In genomic region chr1:16267690-16268180, GRCh38 we compare ENCODE assay signal across 18 cellular contexts. TPM values are rescaled to one million over a fixed set of nuclear protein-coding genes. Genes with fewer than 3 reads are reported as not detected.
DNase-seq lines count a peak whose midpoint lies in the region; ATAC-seq and TF ChIP-seq lines count a peak whose summit lies in the region.
"Had no signal": no experiment of that assay in that cellular context is flagged by ENCODE, and none has a peak within 500 bp of the region (broad histone marks: within the 10 kb centered on the region; RNA-seq: fewer than 3 reads in every experiment).

No MANE protein-coding gene starts in this region.

- ATAC-seq in CD4-positive, CD25-positive, alpha-beta regulatory T cell (ENCODE audit: low read depth in 2 of 2): no peak
- ATAC-seq in CD8-positive, alpha-beta T cell: no peak
- ATAC-seq in T-cell (replicated peaks in 1 of 4) (no peak), GM21529 (IDR thresholded peaks at IDR 0.05; ENCODE audit: unreplicated experiment) (no peak)
- ATAC-seq: GM23338, Panc1, Right ventricle myocardium inferior had no signal

- H3K4me2 ChIP-seq in hepatocyte: no peak overlapping the region
- H3K4me2 ChIP-seq: GM23338 had no signal

- H3K36me3 Mint-ChIP-seq in CD4-positive, CD25-positive, alpha-beta regulatory T cell: peaks cover 7% of the 10 kb centered on the region
- H3K36me3 Mint-ChIP-seq in CD8-positive, alpha-beta T cell: peaks cover 16% of the 10 kb centered on the region
- peaks cover 5% of the 10 kb centered on the region for H3K36me3 Mint-ChIP-seq in T-cell

- H3K9me2 ChIP-seq in hepatocyte (replicated peaks; ENCODE audit: insufficient read depth): no peaks in the 10 kb centered on the region

- no peak for DNase-seq in CD4-positive, CD25-positive, alpha-beta regulatory T cell
- no peak for DNase-seq in CD8-positive, alpha-beta T cell
- DNase-seq in amniotic epithelial cell (ENCODE audit: low read depth) (peak; percentile 39), hepatocyte (ENCODE audit: low spot score) (no peak), T-cell (no peak), NCI-H510A treated with DMSO at 0.1 percent for 48 hours (lab: John Stamatoyannopoulos, UW) (no peak), Ammon's horn (ENCODE audit: low spot score) (no peak)
- DNase-seq: ACHN, DMS 273 treated with DMSO at 0.1 percent for 48 hours, NCI-H1436 treated with DMSO at 0.1 percent for 48 hours, NCI-H2081 treated with DMSO at 0.1 percent for 48 hours, NCI-H345, NCI-H748 treated with DMSO at 0.1 percent for 48 hours had no signal

- H3K4me3 Mint-ChIP-seq in CD4-positive, CD25-positive, alpha-beta regulatory T cell: no peak overlapping the region
- H3K4me3 Mint-ChIP-seq in CD8-positive, alpha-beta T cell: no peak overlapping the region
- no peak overlapping the region for H3K4me3 Mint-ChIP-seq in T-cell
- H3K4me3 Mint-ChIP-seq: B cell, GM23338 had no signal

- H3K36me3 ChIP-seq in CD4-positive, CD25-positive, alpha-beta regulatory T cell (ENCODE audit: control insufficient read depth, insufficient read depth, low read length): no peaks in the 10 kb centered on the region
- no peaks in the 10 kb centered on the region for H3K36me3 ChIP-seq in CD8-positive, alpha-beta T cell (ENCODE audit: insufficient read depth, low read length)
- H3K36me3 ChIP-seq in hepatocyte (replicated peaks; ENCODE audit: insufficient read depth, low read depth): no peaks in the 10 kb centered on the region

- H3K9me3 ChIP-seq in CD4-positive, CD25-positive, alpha-beta regulatory T cell (ENCODE audit: control insufficient read depth in 2 of 2, low read length in 2 of 2): no peaks in the 10 kb centered on the region
- no peaks in the 10 kb centered on the region for H3K9me3 ChIP-seq in CD8-positive, alpha-beta T cell (ENCODE audit: low read length)
- H3K9me3 ChIP-seq in hepatocyte (ENCODE audit: low read depth): no peaks in the 10 kb centered on the region

- no peaks in the 10 kb centered on the region for H3K4me1 ChIP-seq in CD4-positive, CD25-positive, alpha-beta regulatory T cell (ENCODE audit: control insufficient read depth, insufficient read depth, low read length, poor library complexity, severe bottlenecking)
- H3K4me1 ChIP-seq in CD8-positive, alpha-beta T cell (ENCODE audit: insufficient read depth, low read length): no peaks in the 10 kb centered on the region
- no peaks in the 10 kb centered on the region for H3K4me1 ChIP-seq in hepatocyte (ENCODE audit: insufficient read depth)

- peak overlapping the region in 2 of 3 donors; percentile 51 to 80 for H3K27ac Mint-ChIP-seq in CD4-positive, CD25-positive, alpha-beta regulatory T cell
- peak overlapping the region; percentile 16 for H3K27ac Mint-ChIP-seq in CD8-positive, alpha-beta T cell
- H3K27ac Mint-ChIP-seq in T-cell: peak overlapping the region in 1 of 2 donors; percentile 13
- H3K27ac Mint-ChIP-seq: B cell, GM23338 had no signal

- no peaks in the 10 kb centered on the region for H3K27me3 ChIP-seq in CD4-positive, CD25-positive, alpha-beta regulatory T cell (ENCODE audit: control insufficient read depth, insufficient read depth, low read length)
- no peaks in the 10 kb centered on the region for H3K27me3 ChIP-seq in CD8-positive, alpha-beta T cell (ENCODE audit: insufficient read depth, low read length)
- H3K27me3 ChIP-seq in hepatocyte: no peaks in the 10 kb centered on the region

- CTCF ChIA-PET in CD8-positive, alpha-beta T cell (lab: Charles Lee): no interaction called here
- CTCF ChIA-PET in T-cell (lab: Charles Lee): no interaction called here

- H2AFZ ChIP-seq in hepatocyte: no peak overlapping the region
- H2AFZ ChIP-seq: GM23338 had no signal

- TF ChIP-seq CTCF in CD8-positive, alpha-beta T cell (IDR thresholded peaks at IDR 0.05): no peak
- no peak for TF ChIP-seq CTCF in hepatocyte (IDR thresholded peaks at IDR 0.05; ENCODE audit: poor library complexity)

- intact Hi-C loops in CD8-positive, alpha-beta T cell (cut with DNase I, micrococcal nuclease): no loop called here

- peaks cover 2% of the 10 kb centered on the region for H4K20me1 ChIP-seq in hepatocyte (ENCODE audit: insufficient read depth, poor library complexity, severe bottlenecking)

- no peaks in the 10 kb centered on the region for H3K9me3 Mint-ChIP-seq in CD4-positive, CD25-positive, alpha-beta regulatory T cell
- no peaks in the 10 kb centered on the region for H3K9me3 Mint-ChIP-seq in CD8-positive, alpha-beta T cell
- no peaks in the 10 kb centered on the region for H3K9me3 Mint-ChIP-seq in T-cell
- H3K9me3 Mint-ChIP-seq: GM23338 had no signal

- H3K27ac ChIP-seq in CD4-positive, CD25-positive, alpha-beta regulatory T cell (ENCODE audit: insufficient read depth, low read length, poor library complexity, severe bottlenecking): no peak overlapping the region
- no peak overlapping the region for H3K27ac ChIP-seq in CD8-positive, alpha-beta T cell (ENCODE audit: low read depth, low read length)
- H3K27ac ChIP-seq in hepatocyte: peak overlapping the region; percentile 3

- H3K27me3 Mint-ChIP-seq in CD4-positive, CD25-positive, alpha-beta regulatory T cell: no peaks in the 10 kb centered on the region
- H3K27me3 Mint-ChIP-seq in CD8-positive, alpha-beta T cell (ENCODE audit: low read depth): no peaks in the 10 kb centered on the region
- no peaks in the 10 kb centered on the region for H3K27me3 Mint-ChIP-seq in T-cell
- H3K27me3 Mint-ChIP-seq: B cell had no signal

- H3K4me3 ChIP-seq in CD4-positive, CD25-positive, alpha-beta regulatory T cell (ENCODE audit: low read depth, low read length): no peak overlapping the region
- no peak overlapping the region for H3K4me3 ChIP-seq in CD8-positive, alpha-beta T cell (ENCODE audit: low read depth, low read length)
- no peak overlapping the region for H3K4me3 ChIP-seq in hepatocyte
- H3K4me3 ChIP-seq: GM23338 had no signal

- H3K4me1 Mint-ChIP-seq in CD4-positive, CD25-positive, alpha-beta regulatory T cell: peaks cover 0 to 32% (median 19%) of the 10 kb centered on the region in 4 donors
- peaks cover 22% of the 10 kb centered on the region for H3K4me1 Mint-ChIP-seq in CD8-positive, alpha-beta T cell (ENCODE audit: low read depth)
- peaks cover 29 to 37% (median 33%) of the 10 kb centered on the region in 3 donors for H3K4me1 Mint-ChIP-seq in T-cell

- POLR2A ChIA-PET in CD8-positive, alpha-beta T cell (lab: Charles Lee): no interaction called here
- POLR2A ChIA-PET in T-cell (lab: Charles Lee): no interaction called here

- H3K79me2 ChIP-seq in hepatocyte: peaks cover 31% of the 10 kb centered on the region

RNA-seq across cellular contexts. Expression of gene CPLANE2, which starts 30.8 kb away (rescaled TPM):
- total RNA-seq in CD4-positive, CD25-positive, alpha-beta regulatory T cell: 7.5 TPM
- polyA plus RNA-seq in CD4-positive, CD25-positive, alpha-beta regulatory T cell: 1 to 10 TPM; 1.2 to 3.3 (median 1.4) TPM
- total RNA-seq in CD8-positive, alpha-beta T cell: 1 to 10 TPM; 5.2 to 5.6 TPM
- total RNA-seq in hepatocyte (5.4 and 6.6 TPM in 2 replicates), T-cell (10 to 100 TPM in 3 of 5 donors, 1 to 10 TPM in 2; 6.6 to 13.2 (median 11.3) TPM)
- polyA plus RNA-seq in hepatocyte: 2.9 and 6.6 TPM in 2 replicates

RNA-seq across cellular contexts. Expression of gene ARHGEF19, which starts 55.3 kb away (rescaled TPM):
- total RNA-seq in CD4-positive, CD25-positive, alpha-beta regulatory T cell: 10.4 TPM
- polyA plus RNA-seq in CD4-positive, CD25-positive, alpha-beta regulatory T cell: 1 to 10 TPM; 5.6 to 8.5 (median 8.1) TPM
- total RNA-seq in CD8-positive, alpha-beta T cell: 1 to 10 TPM; 4.3 to 5.6 TPM
- total RNA-seq in hepatocyte (15.9 and 21.0 TPM in 2 replicates), T-cell (10 to 100 TPM in 3 of 5 donors, 1 to 10 TPM in 2; 7.0 to 17.6 (median 12.3) TPM)
- polyA plus RNA-seq in hepatocyte: 24.7 and 24.8 TPM in 2 replicates
